In the genomic region with DNA sequence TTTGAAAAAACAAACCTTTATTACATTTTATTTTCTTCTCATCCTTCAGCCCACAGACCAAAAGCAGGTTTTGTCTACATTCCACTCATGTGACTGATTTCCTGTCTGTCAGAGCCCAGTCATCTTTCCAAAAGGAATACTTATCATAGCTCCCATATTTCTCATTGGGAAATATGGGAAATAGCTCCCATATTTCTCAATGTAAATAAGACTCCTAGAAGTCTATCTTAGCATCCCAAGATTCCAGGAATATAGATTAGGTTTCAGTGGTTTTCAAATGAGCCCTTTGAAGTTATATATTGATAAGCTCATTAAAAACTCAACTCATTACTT, we compare ENCODE assay signal across 15 cellular contexts. TPM values are rescaled to one million over a fixed set of nuclear protein-coding genes. Genes with fewer than 3 reads are reported as not detected.
A peak's percentile ranks its signal among the peaks of the same experiment; 100 is the strongest.
DNase-seq lines count a peak whose midpoint lies in the region; ATAC-seq, FAIRE-seq and TF ChIP-seq lines count a peak whose summit lies in the region.
"Had no signal": no experiment of that assay in that cellular context is flagged by ENCODE, and none has a peak within 500 bp of the region (broad histone marks: within the 10 kb centered on the region; RNA-seq: fewer than 3 reads in every experiment).

No MANE protein-coding gene starts in this region.

- BruUV-seq in A673 (replicated peaks; lab: Mats Ljungman, UMichigan), result no TSS peak

- TF ChIP-seq POLR2A in GM12891 (IDR thresholded peaks at IDR 0.05; ENCODE audit: low read depth, low read length), result no peak

- intact Hi-C loops in A673 (cut with micrococcal nuclease; ENCODE audit: unreplicated experiment), result loop anchor here (1.0 to 2.0 kb wide), 3 partner anchors 29 to 399 kb away; no protein-coding TSS in a partner anchor

- TF ChIP-seq CTCF in A673 (conservative IDR thresholded peaks at IDR 0.05; ENCODE audit: low read depth, low read length) (no peak), foreskin keratinocyte (conservative IDR thresholded peaks at IDR 0.05) (no peak)

- H3K27me3 ChIP-seq in A673 (replicated peaks; ENCODE audit: insufficient read depth, low read depth, low read length, poor library complexity) (no peaks in the 10 kb centered on the region), adipocyte (replicated peaks; ENCODE audit: control insufficient read depth, insufficient read depth, low read length) (no peaks in the 10 kb centered on the region), foreskin keratinocyte (no peaks in the 10 kb centered on the region)
- H3K27me3 ChIP-seq: right atrium auricular region had no signal

- peak overlapping the region; percentile 73 for H3K9ac ChIP-seq in adipocyte (ENCODE audit: low read length)

- no peak overlapping the region for H3K4me3 ChIP-seq in A673 (ENCODE audit: low read depth, low read length, poor library complexity, severe bottlenecking)
- no peak overlapping the region for H3K4me3 ChIP-seq in adipocyte (ENCODE audit: low read length)
- H3K4me3 ChIP-seq: colonic mucosa, right atrium auricular region had no signal

- DNase-seq in A673 (ENCODE audit: low spot score) (no peak), HPDE6-E6E7 (ENCODE audit: extremely low spot score) (peak; percentile 44), adipocyte (ENCODE audit: low read depth) (peak; percentile 83), foreskin keratinocyte (peak; percentile 91 to 96), GM12891 (ENCODE audit: insufficient read length, low spot score) (no peak)
- DNase-seq in activated naive CD4-positive, alpha-beta T cell treated with anti-CD3 and anti-CD28 coated beads, Interleukin-2, amount 50 U/mL, for 72 hours (ENCODE audit: low spot score in 2 of 2), result no peak
- DNase-seq: activated CD4-positive, alpha-beta T cell treated with anti-CD3 and anti-CD28 coated beads, Interleukin-2, amount 50 U/mL, for 4 hours; activated gamma-delta T cell; colonic mucosa; NCI-H1417 treated with DMSO at 0.1 percent for 48 hours; T-helper 1 cell had no signal

- H3K36me3 ChIP-seq in A673 (ENCODE audit: insufficient read depth, low read length, poor library complexity, severe bottlenecking), result no peaks in the 10 kb centered on the region
- no peaks in the 10 kb centered on the region for H3K36me3 ChIP-seq in adipocyte (ENCODE audit: control insufficient read depth, insufficient read depth, low read length, severe bottlenecking)
- H3K36me3 ChIP-seq: colonic mucosa, right atrium auricular region had no signal

- POLR2A ChIA-PET in A673 (lab: Charles Lee; ENCODE audit: low non-redundant PET), result no interaction called here

- H3K27ac ChIP-seq in A673 (ENCODE audit: low read depth, low read length, poor library complexity, severe bottlenecking), result peak overlapping the region; percentile 43
- H3K27ac ChIP-seq in foreskin keratinocyte, result peak overlapping the region; percentile 38
- H3K27ac ChIP-seq: colonic mucosa, right atrium auricular region had no signal

- H3K36me3 Mint-ChIP-seq in activated naive CD4-positive, alpha-beta T cell treated with anti-CD3 and anti-CD28 coated beads, Interleukin-2, amount 50 U/mL, for 72 hours, result no peaks in the 10 kb centered on the region

- peaks cover 35% of the 10 kb centered on the region for H3K4me1 ChIP-seq in A673 (ENCODE audit: insufficient read depth, low read length, poor library complexity, severe bottlenecking)
- H3K4me1 ChIP-seq in adipocyte (ENCODE audit: control insufficient read depth, insufficient read depth, low read length), result peaks cover 23% of the 10 kb centered on the region
- H3K4me1 ChIP-seq in foreskin keratinocyte, result peaks cover 24% of the 10 kb centered on the region
- H3K4me1 ChIP-seq: colonic mucosa, right atrium auricular region had no signal

- H3K27ac Mint-ChIP-seq in activated naive CD4-positive, alpha-beta T cell treated with anti-CD3 and anti-CD28 coated beads, Interleukin-2, amount 50 U/mL, for 72 hours, result no peak overlapping the region
- H3K27ac Mint-ChIP-seq: B cell had no signal

- no peak for FAIRE-seq in GM12891 (lab: Jason Lieb, UNC)

- H3K9me3 Mint-ChIP-seq in activated naive CD4-positive, alpha-beta T cell treated with anti-CD3 and anti-CD28 coated beads, Interleukin-2, amount 50 U/mL, for 72 hours, result no peaks in the 10 kb centered on the region

- no peaks in the 10 kb centered on the region for H3K9me3 ChIP-seq in A673 (ENCODE audit: low read depth, low read length, poor library complexity, severe bottlenecking)
- H3K9me3 ChIP-seq in adipocyte (ENCODE audit: control insufficient read depth, low read length), result no peaks in the 10 kb centered on the region
- H3K9me3 ChIP-seq: colonic mucosa, right atrium auricular region had no signal

- ATAC-seq in foreskin keratinocyte (peak; percentile 87), GM18873 (IDR thresholded peaks at IDR 0.05; ENCODE audit: low FRiP score, unreplicated experiment) (no peak), GM19467 (IDR thresholded peaks at IDR 0.05; ENCODE audit: unreplicated experiment) (no peak)
- ATAC-seq in activated naive CD4-positive, alpha-beta T cell treated with anti-CD3 and anti-CD28 coated beads, Interleukin-2, amount 50 U/mL, for 72 hours, result no peak

- CTCF ChIA-PET in A673 (lab: Charles Lee), result interaction anchor here (1.1 to 1.9 kb wide), 4 partner anchors 15 to 101 kb away, joined by 3 to 7 read pairs (median 4); no protein-coding TSS in a partner anchor

TF ChIP-seq in GM12891, 5 proteins besides CTCF, POLR2A, EP300 and RAD21:
- TF ChIP-seq POLR2AphosphoS5 (IDR thresholded peaks at IDR 0.05; ENCODE audit: low read depth, low read length) (no peak), SPI1 (IDR thresholded peaks at IDR 0.05; ENCODE audit: low read depth, low read length) (no peak), TAF1 (IDR thresholded peaks at IDR 0.05; ENCODE audit: low read depth, low read length) (no peak), PAX5 (IDR thresholded peaks at IDR 0.05; ENCODE audit: insufficient read depth, low read length, severe bottlenecking) (no peak), POU2F2 (IDR thresholded peaks at IDR 0.05; ENCODE audit: low read depth, low read length) (no peak)

RNA-seq across cellular contexts. Expression of gene NRDC, which starts 19.1 kb away (rescaled TPM):
- total RNA-seq in A673 (2021) (1,009 and 1,043 TPM in 2 replicates), foreskin keratinocyte (146 and 157 TPM in 2 replicates)
- polyA plus RNA-seq in foreskin keratinocyte, result 121 and 137 TPM in 2 replicates
- polyA plus RNA-seq in GM12891 (2012; ENCODE audit: low read depth, missing spikeins), result 82.8 TPM
- total RNA-seq in activated naive CD4-positive, alpha-beta T cell treated with anti-CD3 and anti-CD28 coated beads, Interleukin-2, amount 50 U/mL, for 72 hours, result 100 to 1,000 TPM; 132 to 163 TPM

Comparison
In these comparisons a context has a peak if more than half of its experiments do, and no peak if none do; other contexts are left out.
1. DNase-seq: peak in HPDE6-E6E7 (single experiment), adipocyte (single experiment) and foreskin keratinocyte (2 of 2); none in A673 (single experiment), GM12891 (single experiment) and activated naive CD4-positive, alpha-beta T cell treated with anti-CD3 and anti-CD28 coated beads, Interleukin-2, amount 50 U/mL, for 72 hours (0 of 2).